In genomic region chr20:58109126-58109880, GRCh38 we compare ENCODE assay signal across 16 cellular contexts.
A peak's percentile ranks its signal among the peaks of the same experiment; 100 is the strongest.
DNase-seq lines count a peak whose midpoint lies in the region; ATAC-seq and TF ChIP-seq lines count a peak whose summit lies in the region.
"Had no signal": no experiment of that assay in that cellular context is flagged by ENCODE, and none has a peak within 500 bp of the region (broad histone marks: within the 10 kb centered on the region; RNA-seq: fewer than 3 reads in every experiment).

No MANE protein-coding gene starts in this region.

- H3K4me1 ChIP-seq in right atrium auricular region (no peaks in the 10 kb centered on the region), adipocyte (ENCODE audit: control insufficient read depth, insufficient read depth, low read length) (peaks cover 19% of the 10 kb centered on the region), foreskin keratinocyte (peaks cover 36% of the 10 kb centered on the region)
- H3K4me1 ChIP-seq: transverse colon had no signal

- H3K27ac ChIP-seq in right atrium auricular region (no peak overlapping the region), foreskin keratinocyte (peak overlapping the region; percentile 3)
- H3K27ac ChIP-seq: transverse colon had no signal

- no peak for TF ChIP-seq CTCF in right atrium auricular region (IDR thresholded peaks at IDR 0.05)
- TF ChIP-seq CTCF in foreskin keratinocyte (conservative IDR thresholded peaks at IDR 0.05): no peak
- TF ChIP-seq CTCF in GM13976 (IDR thresholded peaks at IDR 0.05; ENCODE audit: borderline replicate concordance, control extremely low read depth, extremely low read depth, insufficient read depth, missing control alignments): no peak

- H3K4me3 ChIP-seq in right atrium auricular region: no peak overlapping the region
- no peak overlapping the region for H3K4me3 ChIP-seq in adipocyte (ENCODE audit: low read length)
- H3K4me3 ChIP-seq: GM23338, transverse colon had no signal

- intact Hi-C loops in left ventricle myocardium superior (cut with micrococcal nuclease): no loop called here

- H3K36me3 ChIP-seq in right atrium auricular region: no peaks in the 10 kb centered on the region
- H3K36me3 ChIP-seq in adipocyte (ENCODE audit: control insufficient read depth, insufficient read depth, low read length, severe bottlenecking): no peaks in the 10 kb centered on the region
- H3K36me3 ChIP-seq: transverse colon had no signal

- in situ Hi-C loops in GM13976 (cut with MboI; ENCODE audit: low sequenced_read_pairs, unreplicated experiment): no loop called here

- no peak for ATAC-seq in left ventricle myocardium superior
- ATAC-seq in foreskin keratinocyte: peak; percentile 70
- no peak for ATAC-seq in GM18861 (IDR thresholded peaks at IDR 0.05; ENCODE audit: unreplicated experiment)
- ATAC-seq: activated T-helper 17 cell treated with anti-CD3 and anti-CD28 coated beads, Interleukin-2, amount 50 U/mL, for 72 hours; GM23338 had no signal

- H3K9ac ChIP-seq in adipocyte (ENCODE audit: low read length): no peak overlapping the region

- H3K9me3 ChIP-seq in right atrium auricular region (peaks cover 0 to 15% of the 10 kb centered on the region in 2 donors), adipocyte (ENCODE audit: control insufficient read depth, low read length) (peaks cover 9% of the 10 kb centered on the region)
- H3K9me3 ChIP-seq: transverse colon had no signal

- H3K27me3 ChIP-seq in right atrium auricular region (no peaks in the 10 kb centered on the region), adipocyte (replicated peaks; ENCODE audit: control insufficient read depth, insufficient read depth, low read length) (peaks cover under 1% of the 10 kb centered on the region), foreskin keratinocyte (no peaks in the 10 kb centered on the region)
- H3K27me3 ChIP-seq: transverse colon had no signal

- DNase-seq in right atrium auricular region (ENCODE audit: low spot score) (peak; percentile 34), left ventricle myocardium superior (no peak), adipocyte (ENCODE audit: low read depth) (peak; percentile 58), foreskin keratinocyte (peak; percentile 72 to 88), GM13976 (ENCODE audit: low spot score) (no peak), NCI-H345 treated with DMSO at 0.1 percent for 48 hours (lab: John Stamatoyannopoulos, UW; ENCODE audit: unreplicated experiment) (no peak), GM19240 (ENCODE audit: insufficient read length, low spot score) (no peak)
- DNase-seq: central memory CD4-positive, alpha-beta T cell; immature natural killer cell; MM.1S; naive B cell; T-helper 2 cell; transverse colon had no signal

Comparison
In these comparisons a context has a peak if more than half of its experiments do, and no peak if none do; other contexts are left out.
1. DNase-seq: peak in right atrium auricular region (single experiment), adipocyte (single experiment) and foreskin keratinocyte (2 of 2); none in left ventricle myocardium superior (single experiment), GM13976 (single experiment), NCI-H345 treated with DMSO at 0.1 percent for 48 hours (single experiment) and GM19240 (single experiment).